In genomic region chrX:36963069-36963808, GRCh38 we compare ENCODE assay signal across 17 cellular contexts. TPM values are rescaled to one million over a fixed set of nuclear protein-coding genes. Genes with fewer than 3 reads are reported as not detected.
DNase-seq lines count a peak whose midpoint lies in the region; ATAC-seq, FAIRE-seq and TF ChIP-seq lines count a peak whose summit lies in the region.
"Had no signal": no experiment of that assay in that cellular context is flagged by ENCODE, and none has a peak within 500 bp of the region (broad histone marks: within the 10 kb centered on the region; RNA-seq: fewer than 3 reads in every experiment).

No MANE protein-coding gene starts in this region.

- intact Hi-C loops in HepG2 (cut with micrococcal nuclease; ENCODE audit: unreplicated experiment), result no loop called here

- no peak for ATAC-seq in HepG2
- ATAC-seq in HG02763 (IDR thresholded peaks at IDR 0.05; ENCODE audit: unreplicated experiment), result no peak
- ATAC-seq: activated CD8-positive, alpha-beta T cell treated with anti-CD3 and anti-CD28 coated beads for 36 hours had no signal

- H3K9ac ChIP-seq in liver (ENCODE audit: low read depth in 1 of 2, low read length in 2 of 2) (no peak overlapping the region), HepG2 (ENCODE audit: insufficient read depth, low read depth, low read length) (no peak overlapping the region), neural cell (ENCODE audit: low read length) (no peak overlapping the region), Karpas-422 (ENCODE audit: low read length) (no peak overlapping the region)

- TF ChIP-seq POLR2A in HepG2 (IDR thresholded peaks at IDR 0.05; ENCODE audit: insufficient read depth in 1 of 2, low read depth in 2 of 2, low read length in 2 of 2), result no peak
- no peak for TF ChIP-seq POLR2A in Peyer's patch (IDR thresholded peaks at IDR 0.05)

- H3K4me2 ChIP-seq in HepG2 (ENCODE audit: low read depth, low read length) (no peak overlapping the region), neural cell (ENCODE audit: low read length) (no peak overlapping the region), Karpas-422 (ENCODE audit: low read depth, low read length, poor library complexity, severe bottlenecking) (no peak overlapping the region)

- no TSS peak for BruUV-seq in HepG2 (replicated peaks; lab: Mats Ljungman, UMichigan)

- POLR2A ChIA-PET in HepG2 (lab: Yijun Ruan, JAX), result no interaction called here

- no peak for TF ChIP-seq EP300 in HepG2 (IDR thresholded peaks at IDR 0.05; ENCODE audit: low read depth in 2 of 2, low read length in 2 of 2)
- no peak for TF ChIP-seq EP300 in HepG2 (CRISPR knock-in tag; IDR thresholded peaks at IDR 0.05; ENCODE audit: borderline replicate concordance)
- TF ChIP-seq EP300 in neural cell (conservative IDR thresholded peaks at IDR 0.05; ENCODE audit: poor library complexity, severe bottlenecking), result no peak

- no peaks in the 10 kb centered on the region for H3F3A ChIP-seq in neural cell (ENCODE audit: insufficient read depth, low read length, poor library complexity, severe bottlenecking)

- H3K79me2 ChIP-seq in HepG2 (ENCODE audit: insufficient read depth, low read length) (no peaks in the 10 kb centered on the region), neural cell (replicated peaks; ENCODE audit: insufficient read depth, low read length) (no peaks in the 10 kb centered on the region), Karpas-422 (ENCODE audit: low read length) (no peaks in the 10 kb centered on the region)

- H3K4me1 ChIP-seq in liver (ENCODE audit: control insufficient read depth in 4 of 4, insufficient read depth in 4 of 4, low read length in 3 of 4), result peaks cover 0 to 10% (median 3%) of the 10 kb centered on the region in 4 donors
- no peaks in the 10 kb centered on the region for H3K4me1 ChIP-seq in HepG2 (ENCODE audit: insufficient read depth, low read length)
- no peaks in the 10 kb centered on the region for H3K4me1 ChIP-seq in iPS DF 6.9 (ENCODE audit: control insufficient read depth, insufficient read depth, low read length)
- no peaks in the 10 kb centered on the region for H3K4me1 ChIP-seq in Karpas-422 (ENCODE audit: low read length)
- H3K4me1 ChIP-seq in Peyer's patch, result no peaks in the 10 kb centered on the region

- H3K9me2 ChIP-seq in neural cell (ENCODE audit: insufficient read depth, low read length), result no peaks in the 10 kb centered on the region
- H3K9me2 ChIP-seq in Karpas-422 (replicated peaks; ENCODE audit: insufficient read depth, low read length), result no peaks in the 10 kb centered on the region

- TF ChIP-seq CTCF in liver (IDR thresholded peaks at IDR 0.05; ENCODE audit: low read depth, low read length, missing input control) (peak; percentile 7), HepG2 (CRISPR knock-in tag; IDR thresholded peaks at IDR 0.05) (no peak), neural cell (IDR thresholded peaks at IDR 0.05; ENCODE audit: poor library complexity, severe bottlenecking) (no peak), Peyer's patch (IDR thresholded peaks at IDR 0.05) (no peak)

- TF ChIP-seq RAD21 in liver (IDR thresholded peaks at IDR 0.05), result peak in 1 of 2 donors; percentile 44
- TF ChIP-seq RAD21 in HepG2 (CRISPR knock-in tag; IDR thresholded peaks at IDR 0.05), result no peak
- TF ChIP-seq RAD21 in neural cell (conservative IDR thresholded peaks at IDR 0.05), result no peak

- WGBS in liver, result 5% methylated on average over 63 of the region's 63 CpGs
- 91% methylated on average over 12 of the region's 63 CpGs for WGBS in HepG2 (ENCODE audit: low lambda C conversion rate)
- WGBS in iPS DF 6.9 (ENCODE audit: insufficient coverage, insufficient read length), result no CpG with 5 or more reads among the region's 63 CpGs

- no peaks in the 10 kb centered on the region for H3K36me3 ChIP-seq in liver (ENCODE audit: control insufficient read depth in 4 of 4, insufficient read depth in 3 of 4, low read depth in 1 of 4, low read length in 3 of 4)
- no peaks in the 10 kb centered on the region for H3K36me3 ChIP-seq in HepG2 (replicated peaks in 1 of 2; ENCODE audit: control insufficient read depth in 1 of 2, insufficient read depth in 2 of 2, low read length in 2 of 2)
- no peaks in the 10 kb centered on the region for H3K36me3 ChIP-seq in iPS DF 6.9 (ENCODE audit: control insufficient read depth, insufficient read depth, low read length)
- no peaks in the 10 kb centered on the region for H3K36me3 ChIP-seq in neural cell (ENCODE audit: insufficient read depth, low read length)
- H3K36me3 ChIP-seq in Karpas-422 (ENCODE audit: insufficient read depth, low read length), result no peaks in the 10 kb centered on the region
- no peaks in the 10 kb centered on the region for H3K36me3 ChIP-seq in Peyer's patch
- H3K36me3 ChIP-seq: WERI-Rb-1 had no signal

- DNase-seq in HepG2 (ENCODE audit: low spot score), result no peak
- no peak for DNase-seq in iPS DF 6.9 (ENCODE audit: low read depth, low spot score)
- no peak for DNase-seq in Karpas-422
- DNase-seq in Peyer's patch, result no peak
- DNase-seq in effector CD8-positive, alpha-beta T cell (lab: John Stamatoyannopoulos, UW), result no peak
- DNase-seq: activated CD8-positive, alpha-beta T cell treated with anti-CD3 and anti-CD28 coated beads for 36 hours; CD8-positive, alpha-beta memory T cell; NCI-H1694 treated with DMSO at 0.1 percent for 48 hours; NCI-H226; stimulated activated CD4-positive, alpha-beta T cell treated with anti-CD3 and anti-CD28 coated beads, Interleukin-15, amount 100 ng/mL, for 24 hours; WERI-Rb-1 had no signal

- FAIRE-seq in HepG2 (lab: Jason Lieb, UNC), result no peak

- H2AFZ ChIP-seq in HepG2 (ENCODE audit: low read length) (no peak overlapping the region), neural cell (ENCODE audit: low read depth, low read length) (no peak overlapping the region), Karpas-422 (ENCODE audit: low read length) (no peak overlapping the region)

- no peaks in the 10 kb centered on the region for H3K9me3 ChIP-seq in liver (ENCODE audit: control insufficient read depth in 4 of 4, low read length in 3 of 4)
- H3K9me3 ChIP-seq in HepG2 (ENCODE audit: low read length), result no peaks in the 10 kb centered on the region
- H3K9me3 ChIP-seq in iPS DF 6.9 (ENCODE audit: control insufficient read depth, insufficient read depth, low read length), result no peaks in the 10 kb centered on the region
- H3K9me3 ChIP-seq in neural cell (ENCODE audit: low read length), result no peaks in the 10 kb centered on the region
- H3K9me3 ChIP-seq in Karpas-422 (ENCODE audit: low read length), result peaks cover 5% of the 10 kb centered on the region; the same call in 1 of the 2 replicates
- H3K9me3 ChIP-seq in Peyer's patch, result no peaks in the 10 kb centered on the region

- peak overlapping the region; percentile 0 to 60 for H3K27ac ChIP-seq in liver (ENCODE audit: low read depth in 1 of 2, low read length in 2 of 2)
- no peak overlapping the region for H3K27ac ChIP-seq in HepG2 (ENCODE audit: extremely low read length, insufficient read depth, low read length)
- H3K27ac ChIP-seq in iPS DF 6.9 (ENCODE audit: low read length), result no peak overlapping the region
- no peak overlapping the region for H3K27ac ChIP-seq in neural cell (ENCODE audit: low read length)
- no peak overlapping the region for H3K27ac ChIP-seq in Karpas-422 (ENCODE audit: low read length)
- no peak overlapping the region for H3K27ac ChIP-seq in Peyer's patch
- H3K27ac ChIP-seq: WERI-Rb-1 had no signal

- H3K4me3 ChIP-seq in liver (ENCODE audit: low read depth in 1 of 3, low read length in 3 of 3) (peak overlapping the region; percentile 14 to 70 (median 15)), HepG2 (replicated peaks in 1 of 3; ENCODE audit: insufficient read depth in 1 of 3, low read depth in 2 of 3, low read length in 3 of 3) (no peak overlapping the region), iPS DF 6.9 (ENCODE audit: low read length) (peak overlapping the region; percentile 38; the same call in 1 of the 2 replicates), neural cell (ENCODE audit: low read length) (peak overlapping the region; percentile 43), Karpas-422 (ENCODE audit: low read length) (no peak overlapping the region), Peyer's patch (no peak overlapping the region)

- H4K20me1 ChIP-seq in HepG2 (ENCODE audit: insufficient read depth, low read length) (no peaks in the 10 kb centered on the region), neural cell (ENCODE audit: insufficient read depth) (no peaks in the 10 kb centered on the region), Karpas-422 (ENCODE audit: insufficient read depth, low read depth, low read length) (no peaks in the 10 kb centered on the region)

- H3K27me3 ChIP-seq in liver (ENCODE audit: control insufficient read depth in 4 of 4, insufficient read depth in 4 of 4, low read length in 3 of 4) (no peaks in the 10 kb centered on the region), HepG2 (ENCODE audit: control insufficient read depth in 1 of 2, insufficient read depth in 2 of 2, low read length in 2 of 2) (no peaks in the 10 kb centered on the region), iPS DF 6.9 (ENCODE audit: control insufficient read depth, insufficient read depth, low read length) (no peaks in the 10 kb centered on the region; the same call in 1 of the 2 replicates), neural cell (ENCODE audit: insufficient read depth, low read depth, low read length) (peaks cover 2% of the 10 kb centered on the region), Karpas-422 (ENCODE audit: low read length) (no peaks in the 10 kb centered on the region), Peyer's patch (no peaks in the 10 kb centered on the region)

- CTCF ChIA-PET in HepG2 (lab: Yijun Ruan, JAX; ENCODE audit: low intra/inter-chr PET ratio, low total read pairs), result no interaction called here

- in situ Hi-C loops in HepG2 (cut with HindIII; ENCODE audit: extremely low pct_ligation_motif_present, low pct_unique_long_range_greater_than_20kb), result no loop called here

RNA-seq across cellular contexts. Expression of gene FAM47C, which starts 44.9 kb away (rescaled TPM):
- total RNA-seq in liver, result not detected
- not detected for polyA plus RNA-seq in liver
- not detected in 2 replicates for total RNA-seq in HepG2 (2016; rRNA removed; fragmentation: Illumina TruSeq; extraction: Trizol)
- not detected in 2 replicates for total RNA-seq in HepG2 (2016; cell fraction: cytosol; rRNA removed; fragmentation: Illumina TruSeq; extraction: Trizol; ENCODE audit: low read depth)
- total RNA-seq in HepG2 (2016; cell fraction: insoluble cytoplasmic fraction; rRNA removed; fragmentation: Illumina TruSeq; extraction: Trizol), result not detected in 2 replicates
- not detected in 2 replicates for total RNA-seq in HepG2 (2016; cell fraction: membrane; rRNA removed; fragmentation: Illumina TruSeq; extraction: Trizol)
- not detected in 2 replicates for total RNA-seq in HepG2 (2016; cell fraction: nucleus; rRNA removed; fragmentation: Illumina TruSeq; extraction: Trizol)
- not detected in 2 replicates for polyA plus RNA-seq in HepG2 (2011; rRNA removed)
- not detected in 2 replicates for polyA plus RNA-seq in HepG2 (2011; cell fraction: cytosol; rRNA removed)
- polyA plus RNA-seq in HepG2 (2011; cell fraction: nucleus; rRNA removed), result not detected in 2 replicates
- polyA plus RNA-seq in HepG2 (2012), result not detected in 2 replicates
- not detected in 2 replicates for polyA plus RNA-seq in HepG2 (2016; cell fraction: cytosol; fragmentation: Illumina TruSeq; extraction: Trizol; ENCODE audit: low read depth)
- not detected in 2 replicates for polyA plus RNA-seq in HepG2 (2016; cell fraction: insoluble cytoplasmic fraction; fragmentation: Illumina TruSeq; extraction: Trizol; ENCODE audit: low read depth)
- not detected in 2 replicates for polyA plus RNA-seq in HepG2 (2016; cell fraction: membrane; fragmentation: Illumina TruSeq; extraction: Trizol; ENCODE audit: low read depth)
- not detected in 2 replicates for polyA plus RNA-seq in HepG2 (2016; cell fraction: nucleus; fragmentation: Illumina TruSeq; extraction: Trizol; ENCODE audit: insufficient read depth, low read depth)
- not detected in 2 replicates for polyA minus RNA-seq in HepG2 (2011; rRNA and poly(A)+ RNA removed; ENCODE audit: low replicate concordance)
- polyA minus RNA-seq in HepG2 (2011; cell fraction: cytosol; rRNA and poly(A)+ RNA removed), result not detected in 2 replicates
- not detected in 2 replicates for polyA minus RNA-seq in HepG2 (2011; cell fraction: nucleus; rRNA and poly(A)+ RNA removed)
- polyA plus RNA-seq in neural cell, result not detected in 2 replicates
- not detected in 2 replicates for polyA minus RNA-seq in neural cell
- total RNA-seq in Karpas-422 (2014; rRNA removed; shearing (Covaris generic); ENCODE audit: low replicate concordance), result not detected in 2 replicates
- total RNA-seq in Peyer's patch, result not detected
- total RNA-seq: activated CD8-positive, alpha-beta T cell treated with anti-CD3 and anti-CD28 coated beads for 36 hours; CD8-positive, alpha-beta memory T cell; posterior vena cava; T-helper 1 cell treated with Interleukin-12 subunit alpha and Interleukin-12 subunit beta and Interleukin-4 antibody, amounts not matched to agents 30 ng/mL and 1 ng/mL, for 36 hours had no signal
- polyA plus RNA-seq: AG04450; CD8-positive, alpha-beta memory T cell had no signal

Comparison
In these comparisons a context has a peak if more than half of its experiments do, and no peak if none do; other contexts are left out.
1. H3K27ac ChIP-seq: peak in liver (2 of 2); none in HepG2 (single experiment), iPS DF 6.9 (single experiment), neural cell (single experiment), Karpas-422 (single experiment) and Peyer's patch (0 of 4).
2. H3K4me3 ChIP-seq: peak in liver (3 of 3), iPS DF 6.9 (single experiment) and neural cell (single experiment); none in HepG2 (0 of 3), Karpas-422 (single experiment) and Peyer's patch (0 of 4).